ENCODE assay signal across 8 cellular contexts in the genomic region with DNA sequence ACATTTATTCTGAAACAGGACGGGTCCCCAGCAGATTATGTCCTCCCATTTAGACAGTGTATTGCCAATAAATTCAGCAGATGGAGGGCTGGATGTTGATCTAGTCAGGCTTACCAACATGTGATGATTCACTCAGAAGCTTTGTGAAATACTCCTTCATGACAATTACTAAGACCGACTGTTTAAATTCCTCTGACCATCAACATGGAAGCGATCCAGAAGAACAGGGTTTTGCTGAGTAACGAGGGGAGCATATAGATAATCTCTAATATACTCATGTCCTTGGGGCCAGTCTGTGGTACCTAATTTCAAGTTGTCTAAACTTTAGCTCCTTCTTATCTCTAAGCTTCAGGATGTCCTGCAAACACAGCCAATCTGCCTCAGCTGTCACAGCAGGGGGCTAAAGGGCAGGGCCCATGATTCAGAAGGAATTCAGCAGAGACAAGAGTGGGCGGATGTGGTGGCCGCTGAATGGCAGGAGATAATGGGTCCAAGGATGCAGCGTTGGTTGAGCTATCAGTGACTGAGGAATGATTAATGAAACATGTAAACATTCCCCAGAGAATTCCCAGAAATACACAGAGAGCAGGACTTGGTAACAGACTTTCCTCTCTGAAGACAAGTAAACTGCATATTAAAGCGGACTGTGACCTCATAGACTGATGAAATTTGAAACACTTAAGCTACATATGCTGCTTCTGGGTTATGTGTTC.
DNase-seq lines count a peak whose midpoint lies in the region; ATAC-seq, FAIRE-seq and TF ChIP-seq lines count a peak whose summit lies in the region.

No MANE protein-coding gene starts in this region.

- peak overlapping the region in 1 of 5 experiments; percentile 17 for H3K4me3 Mint-ChIP-seq in brain

- DNase-seq in AG04449 (ENCODE audit: low read depth, low spot score) (peak; percentile 95), HTR-8/SVneo (ENCODE audit: insufficient read length, low spot score) (peak; percentile 95), kidney tubule cell (ENCODE audit: low spot score) (peak; percentile 98), urothelium cell line (ENCODE audit: low spot score) (peak; percentile 89), globus pallidus (ENCODE audit: low spot score) (no peak)
- no peak for DNase-seq in activated CD8-positive, alpha-beta memory T cell treated with anti-CD3 and anti-CD28 coated beads, Interleukin-2, amount 50 U/mL, for 48 hours

- POLR2A ChIA-PET in AG04449 (lab: Yijun Ruan, JAX), result interaction anchor here (0.6 to 1.9 kb wide), 7 partner anchors 10 to 255 kb away, joined by 3 to 9 read pairs (median 3); no protein-coding TSS in a partner anchor

- TF ChIP-seq CTCF in AG04449 (IDR thresholded peaks at IDR 0.05; ENCODE audit: insufficient read depth, low read length, missing control alignments) (no peak), brain (conservative IDR thresholded peaks at IDR 0.05) (no peak)

- H3K27me3 Mint-ChIP-seq in brain, result no peaks in the 10 kb centered on the region

- FAIRE-seq in HTR-8/SVneo (lab: Jason Lieb, UNC) (no peak), urothelium cell line (lab: Jason Lieb, UNC) (no peak)

- H3K4me1 Mint-ChIP-seq in brain, result peaks cover 32% of the 10 kb centered on the region

- H3K27ac Mint-ChIP-seq in brain, result peak overlapping the region in 3 of 5 experiments; percentile 65 to 84 (median 65)

- peaks cover 0 to 7% (median 3%) of the 10 kb centered on the region in 5 experiments for H3K9me3 Mint-ChIP-seq in brain

- CTCF ChIA-PET in AG04449 (lab: Yijun Ruan, JAX), result interaction anchor here (1.0 to 1.4 kb wide), 4 partner anchors 21 to 188 kb away, joined by 3 to 5 read pairs (median 3); no protein-coding TSS in a partner anchor

- H3K4me3 ChIP-seq in AG04449 (ENCODE audit: low read depth, low read length), result no peak overlapping the region

- ATAC-seq in HG03442 (IDR thresholded peaks at IDR 0.05; ENCODE audit: unreplicated experiment), result no peak

- no peaks in the 10 kb centered on the region for H3K36me3 Mint-ChIP-seq in brain

Comparison
In these comparisons a context has a peak if more than half of its experiments do, and no peak if none do; other contexts are left out.
1. DNase-seq: peak in AG04449 (single experiment), HTR-8/SVneo (single experiment), kidney tubule cell (single experiment) and urothelium cell line (single experiment); none in activated CD8-positive, alpha-beta memory T cell treated with anti-CD3 and anti-CD28 coated beads, Interleukin-2, amount 50 U/mL, for 48 hours (single experiment) and globus pallidus (single experiment).